1 cellular context compared by ENCODE assay signal in genomic region chr1:36143424-36143823, GRCh38.
TF ChIP-seq lines count a peak whose summit lies in the region.

No MANE protein-coding gene starts in this region.

TF ChIP-seq in HepG2, 621 proteins besides CTCF, POLR2A, EP300 and RAD21:
- TF ChIP-seq NR2F1 (CRISPR knock-in tag; IDR thresholded peaks at IDR 0.05) (0 out of 4 replicates have a peak, but pooled peaks of 1 of the 2 experiments have one; percentile 22), THAP7 (CRISPR knock-in tag; IDR thresholded peaks at IDR 0.05) (no peak), ZBTB40 (IDR thresholded peaks at IDR 0.05) (no peak), ZBTB40 (CRISPR knock-in tag; IDR thresholded peaks at IDR 0.05) (no peak), ZFP90 (CRISPR knock-in tag; IDR thresholded peaks at IDR 0.05; ENCODE audit: borderline replicate concordance) (no peak), SP4 (CRISPR knock-in tag; IDR thresholded peaks at IDR 0.05) (no peak), ZNF629 (CRISPR knock-in tag; conservative IDR thresholded peaks at IDR 0.05) (peak; percentile 73), GABPB1 (CRISPR knock-in tag; IDR thresholded peaks at IDR 0.05) (no peak), MED8 (CRISPR knock-in tag; IDR thresholded peaks at IDR 0.05; ENCODE audit: insufficient replicate concordance) (no peak), SP140L (CRISPR knock-in tag; IDR thresholded peaks at IDR 0.05; ENCODE audit: borderline replicate concordance) (no peak), LBX2 (CRISPR knock-in tag; IDR thresholded peaks at IDR 0.05; ENCODE audit: borderline replicate concordance) (no peak), ZNF646 (CRISPR knock-in tag; IDR thresholded peaks at IDR 0.05) (no peak), STAT6 (CRISPR knock-in tag; IDR thresholded peaks at IDR 0.05; ENCODE audit: borderline replicate concordance) (no peak), NR1H2 (CRISPR knock-in tag; IDR thresholded peaks at IDR 0.05; ENCODE audit: borderline replicate concordance, low read depth) (no peak)
TF ChIP-seq in HepG2: peak in this region for 2.
